11 cellular contexts compared by ENCODE assay signal in genomic region chr7:98210513-98211220, GRCh38. TPM values are rescaled to one million over a fixed set of nuclear protein-coding genes. Genes with fewer than 3 reads are reported as not detected.
DNase-seq lines count a peak whose midpoint lies in the region; ATAC-seq and TF ChIP-seq lines count a peak whose summit lies in the region.
"Had no signal": no experiment of that assay in that cellular context is flagged by ENCODE, and none has a peak within 500 bp of the region (broad histone marks: within the 10 kb centered on the region; RNA-seq: fewer than 3 reads in every experiment).

No MANE protein-coding gene starts in this region.

- H3K27me3 Mint-ChIP-seq in activated CD4-positive, alpha-beta memory T cell treated with anti-CD3 and anti-CD28 coated beads, Interleukin-2, amount 10 ng/mL, durations not matched to agents 7 days and 5 days, result no peaks in the 10 kb centered on the region

- no peaks in the 10 kb centered on the region for H3K9me3 Mint-ChIP-seq in activated CD4-positive, alpha-beta memory T cell treated with anti-CD3 and anti-CD28 coated beads, Interleukin-2, amount 10 ng/mL, durations not matched to agents 7 days and 5 days
- H3K9me3 Mint-ChIP-seq: activated naive CD4-positive, alpha-beta T cell treated with anti-CD3 and anti-CD28 coated beads, Interleukin-2, amount 50 U/mL, for 72 hours had no signal

- POLR2A ChIA-PET in activated CD4-positive, alpha-beta memory T cell treated with anti-CD3 and anti-CD28 coated beads, Interleukin-2, amount 10 ng/mL, durations not matched to agents 7 days and 5 days (lab: Charles Lee), result no interaction called here

- no peak overlapping the region for H3K27ac Mint-ChIP-seq in activated CD4-positive, alpha-beta memory T cell treated with anti-CD3 and anti-CD28 coated beads, Interleukin-2, amount 10 ng/mL, durations not matched to agents 7 days and 5 days
- H3K27ac Mint-ChIP-seq: activated naive CD4-positive, alpha-beta T cell treated with anti-CD3 and anti-CD28 coated beads, Interleukin-2, amount 50 U/mL, for 72 hours had no signal

- intact Hi-C loops in lower lobe of right lung (cut with DNase I), result no loop called here

- peaks cover 5% of the 10 kb centered on the region for H3K36me3 Mint-ChIP-seq in activated CD4-positive, alpha-beta memory T cell treated with anti-CD3 and anti-CD28 coated beads, Interleukin-2, amount 10 ng/mL, durations not matched to agents 7 days and 5 days (ENCODE audit: low read depth)

- peak overlapping the region; percentile 14 for H3K4me2 ChIP-seq in GM23248 (ENCODE audit: unreplicated experiment)

- H3K27me3 ChIP-seq in GM23248 (replicated peaks; ENCODE audit: insufficient read depth) (no peaks in the 10 kb centered on the region), lower lobe of right lung (ENCODE audit: low read depth) (no peaks in the 10 kb centered on the region)
- H3K27me3 ChIP-seq: ovary had no signal

- no peak overlapping the region for H2AFZ ChIP-seq in GM23248

- H3K36me3 ChIP-seq in GM23248 (ENCODE audit: low read depth) (no peaks in the 10 kb centered on the region), lower lobe of right lung (peaks cover 21% of the 10 kb centered on the region)
- H3K36me3 ChIP-seq: ovary had no signal

- peak in 1 of 2 donors; percentile 20 for ATAC-seq in lower lobe of right lung
- ATAC-seq in GM18517 (IDR thresholded peaks at IDR 0.05; ENCODE audit: unreplicated experiment), result no peak

- no peak for TF ChIP-seq CTCF in cardiac fibroblast (IDR thresholded peaks at IDR 0.05; ENCODE audit: low read depth, low read length)
- no peak for TF ChIP-seq CTCF in lower lobe of right lung (IDR thresholded peaks at IDR 0.05)

- peaks cover 5% of the 10 kb centered on the region for H3K4me1 Mint-ChIP-seq in activated CD4-positive, alpha-beta memory T cell treated with anti-CD3 and anti-CD28 coated beads, Interleukin-2, amount 10 ng/mL, durations not matched to agents 7 days and 5 days

- no peaks in the 10 kb centered on the region for H3F3A ChIP-seq in GM23248 (ENCODE audit: insufficient read depth)

- H3K9ac ChIP-seq in GM23248, result no peak overlapping the region

- WGBS in GM23248 (ENCODE audit: low coverage in 1 of 2, low lambda C conversion rate in 2 of 2, missing lambda C conversion rate in 2 of 2), 2 experiments, result 5 to 9% methylated on average over 27 to 49 of the region's 49 CpGs

- no peaks in the 10 kb centered on the region for H3K9me2 ChIP-seq in GM23248 (ENCODE audit: insufficient read depth)

- no peaks in the 10 kb centered on the region for H4K20me1 ChIP-seq in GM23248 (ENCODE audit: insufficient read depth)

- no peaks in the 10 kb centered on the region for H3K79me2 ChIP-seq in GM23248 (ENCODE audit: insufficient read depth)

- H3K27ac ChIP-seq in GM23248, result no peak overlapping the region
- H3K27ac ChIP-seq in lower lobe of right lung, result no peak overlapping the region
- H3K27ac ChIP-seq: ovary had no signal

- H3K9me3 ChIP-seq in GM23248 (ENCODE audit: low read depth) (no peaks in the 10 kb centered on the region), lower lobe of right lung (no peaks in the 10 kb centered on the region)
- H3K9me3 ChIP-seq: ovary had no signal

- H3K4me1 ChIP-seq in GM23248 (ENCODE audit: insufficient read depth) (no peaks in the 10 kb centered on the region), lower lobe of right lung (no peaks in the 10 kb centered on the region)

- in situ Hi-C loops in GM23248 (cut with MboI), result no loop called here

- CTCF ChIA-PET in activated CD4-positive, alpha-beta memory T cell treated with anti-CD3 and anti-CD28 coated beads, Interleukin-2, amount 10 ng/mL, durations not matched to agents 7 days and 5 days (lab: Charles Lee), result no interaction called here

- peak overlapping the region; percentile 30; the same call in 1 of the 2 replicates for H3K4me3 ChIP-seq in GM23248
- H3K4me3 ChIP-seq in cardiac fibroblast (replicated peaks in 1 of 2; ENCODE audit: low read depth in 2 of 2, low read length in 2 of 2), result peak overlapping the region; percentile 32 to 36
- peak overlapping the region; percentile 30 for H3K4me3 ChIP-seq in lower lobe of right lung
- H3K4me3 ChIP-seq: ovary had no signal

- DNase-seq in AG08395 (ENCODE audit: low spot score), result peak; percentile 60
- peak; percentile 33 for DNase-seq in GM23248
- DNase-seq in cardiac fibroblast (ENCODE audit: low read depth in 2 of 2), result peak in 1 of 2 donors; percentile 12
- no peak for DNase-seq in lower lobe of right lung
- no peak for DNase-seq in cerebellar cortex (ENCODE audit: low spot score)
- DNase-seq in mucosa of gallbladder (ENCODE audit: low spot score), result no peak
- no peak for DNase-seq in activated CD4-positive, alpha-beta memory T cell treated with anti-CD3 and anti-CD28 coated beads, Interleukin-2, amount 10 ng/mL, durations not matched to agents 7 days and 5 days
- DNase-seq: MV-4-11 had no signal

- H3K4me3 Mint-ChIP-seq in activated CD4-positive, alpha-beta memory T cell treated with anti-CD3 and anti-CD28 coated beads, Interleukin-2, amount 10 ng/mL, durations not matched to agents 7 days and 5 days, result no peak overlapping the region

RNA-seq across cellular contexts. Expression of gene BHLHA15, which starts 0.6 kb away (rescaled TPM):
- total RNA-seq in GM23248 (2014; rRNA removed; shearing (Covaris generic)), result not detected in 2 replicates
- not detected in 2 replicates for polyA plus RNA-seq in GM23248 (2016; fragmentation: Nextera tagmentation; extraction: Ambion mirVana)
- total RNA-seq in lower lobe of right lung (1.2 TPM), mucosa of gallbladder (3.3 TPM)
- under 1 TPM; 0.43 TPM for total RNA-seq in activated CD4-positive, alpha-beta memory T cell treated with anti-CD3 and anti-CD28 coated beads, Interleukin-2, amount 10 ng/mL, durations not matched to agents 7 days and 5 days
- polyA plus RNA-seq: ovary had no signal

RNA-seq across cellular contexts. Expression of gene TECPR1, which starts 41.4 kb away (rescaled TPM):
- total RNA-seq in GM23248 (2014; rRNA removed; shearing (Covaris generic)), result 24.5 and 27.8 TPM in 2 replicates
- polyA plus RNA-seq in GM23248 (2016; fragmentation: Nextera tagmentation; extraction: Ambion mirVana), result 8.1 and 8.2 TPM in 2 replicates
- total RNA-seq in lower lobe of right lung (50.1 TPM), mucosa of gallbladder (42.3 TPM)
- total RNA-seq in activated CD4-positive, alpha-beta memory T cell treated with anti-CD3 and anti-CD28 coated beads, Interleukin-2, amount 10 ng/mL, durations not matched to agents 7 days and 5 days, result 10 to 100 TPM; 63.9 to 69.4 TPM

Comparison
In these comparisons a context has a peak if more than half of its experiments do, and no peak if none do; other contexts are left out.
1. DNase-seq: peak in AG08395 (single experiment) and GM23248 (single experiment); none in lower lobe of right lung (single experiment), cerebellar cortex (single experiment), mucosa of gallbladder (single experiment) and activated CD4-positive, alpha-beta memory T cell treated with anti-CD3 and anti-CD28 coated beads, Interleukin-2, amount 10 ng/mL, durations not matched to agents 7 days and 5 days (single experiment).
2. Peak in every context shown above with its lines, with median percentiles within 50 percentile points of each other: H3K4me3 ChIP-seq.